Comparison of ENCODE assay signal across 21 cellular contexts in genomic region chr22:48382197-48382596, GRCh38.
DNase-seq lines count a peak whose midpoint lies in the region; ATAC-seq and TF ChIP-seq lines count a peak whose summit lies in the region.
"Had no signal": no experiment of that assay in that cellular context is flagged by ENCODE, and none has a peak within 500 bp of the region (broad histone marks: within the 10 kb centered on the region; RNA-seq: fewer than 3 reads in every experiment).

No MANE protein-coding gene starts in this region.

- H3K27ac Mint-ChIP-seq in chondrocyte (ENCODE audit: unreplicated experiment) (no peak overlapping the region), T-cell (no peak overlapping the region)
- no peak overlapping the region for H3K27ac Mint-ChIP-seq in naive thymus-derived CD4-positive, alpha-beta T cell
- H3K27ac Mint-ChIP-seq in stimulated activated memory B cell treated with anti-CD40 and anti-IgM and Interleukin-4, amounts not matched to agents 10 μg/mL and 1 μg/mL and 100 μg/mL, for 72 hours: no peak overlapping the region
- H3K27ac Mint-ChIP-seq: CD8-positive, alpha-beta T cell had no signal

- peaks cover 7% of the 10 kb centered on the region for H3K27me3 Mint-ChIP-seq in chondrocyte (ENCODE audit: low read depth)
- H3K27me3 Mint-ChIP-seq in naive thymus-derived CD4-positive, alpha-beta T cell: peaks cover 0 to 28% (median 9%) of the 10 kb centered on the region in 5 donors
- H3K27me3 Mint-ChIP-seq in T-cell: peaks cover 4 to 9% of the 10 kb centered on the region in 2 donors
- H3K27me3 Mint-ChIP-seq in stimulated activated memory B cell treated with anti-CD40 and anti-IgM and Interleukin-4, amounts not matched to agents 10 μg/mL and 1 μg/mL and 100 μg/mL, for 72 hours: peaks cover 17% of the 10 kb centered on the region

- H3K4me1 Mint-ChIP-seq in chondrocyte (ENCODE audit: low read depth) (no peaks in the 10 kb centered on the region), T-cell (no peaks in the 10 kb centered on the region)
- no peaks in the 10 kb centered on the region for H3K4me1 Mint-ChIP-seq in naive thymus-derived CD4-positive, alpha-beta T cell
- H3K4me1 Mint-ChIP-seq in stimulated activated memory B cell treated with anti-CD40 and anti-IgM and Interleukin-4, amounts not matched to agents 10 μg/mL and 1 μg/mL and 100 μg/mL, for 72 hours: no peaks in the 10 kb centered on the region

- H3K9me3 Mint-ChIP-seq in chondrocyte (ENCODE audit: low read depth): peaks cover 16% of the 10 kb centered on the region
- peaks cover 3 to 33% (median 13%) of the 10 kb centered on the region in 11 donors for H3K9me3 Mint-ChIP-seq in naive thymus-derived CD4-positive, alpha-beta T cell
- peaks cover 15 to 27% (median 17%) of the 10 kb centered on the region in 3 donors for H3K9me3 Mint-ChIP-seq in T-cell
- H3K9me3 Mint-ChIP-seq in stimulated activated memory B cell treated with anti-CD40 and anti-IgM and Interleukin-4, amounts not matched to agents 10 μg/mL and 1 μg/mL and 100 μg/mL, for 72 hours: peaks cover 10% of the 10 kb centered on the region

- peaks cover 3% of the 10 kb centered on the region for H3K9me3 ChIP-seq in RWPE2 (ENCODE audit: severe bottlenecking)
- peaks cover 0 to 5% (median 4%) of the 10 kb centered on the region in 3 experiments for H3K9me3 ChIP-seq in naive thymus-derived CD4-positive, alpha-beta T cell (ENCODE audit: control insufficient read depth in 2 of 3, low read length in 3 of 3)
- H3K9me3 ChIP-seq: Caco-2 had no signal

- no peaks in the 10 kb centered on the region for H3K27me3 ChIP-seq in RWPE2 (ENCODE audit: insufficient read depth, poor library complexity, severe bottlenecking)
- H3K27me3 ChIP-seq in naive thymus-derived CD4-positive, alpha-beta T cell (ENCODE audit: control insufficient read depth in 2 of 2, insufficient read depth in 2 of 2, low read length in 2 of 2): no peaks in the 10 kb centered on the region
- H3K27me3 ChIP-seq: Peyer's patch had no signal

- TF ChIP-seq CTCF in RWPE2 (IDR thresholded peaks at IDR 0.05; ENCODE audit: poor library complexity, severe bottlenecking) (no peak), chondrocyte (IDR thresholded peaks at IDR 0.05) (no peak)

- DNase-seq in RWPE2 (ENCODE audit: low spot score): peak; percentile 25
- peak; percentile 44 for DNase-seq in chondrocyte (ENCODE audit: low spot score)
- DNase-seq in left kidney (ENCODE audit: low read depth, low spot score): peak; percentile 12
- DNase-seq in sciatic nerve (ENCODE audit: low spot score): peak; percentile 30
- DNase-seq in DMS 273 treated with DMSO at 0.1 percent for 48 hours (lab: John Stamatoyannopoulos, UW): no peak
- DNase-seq in naive thymus-derived CD4-positive, alpha-beta T cell: no peak
- DNase-seq in T-cell: no peak
- DNase-seq: C1 segment of cervical spinal cord, Caco-2, DND-41, H7, NCI-H1048, NCI-H1417, NCI-H1694, NCI-H2029 treated with DMSO at 0.1 percent for 48 hours, NCI-H446 treated with DMSO at 0.1 percent for 48 hours, NCI-H526, OCI-M1 had no signal

- intact Hi-C loops in sciatic nerve (cut with DNase I): no loop called here
- intact Hi-C loops in naive thymus-derived CD4-positive, alpha-beta T cell (cut with micrococcal nuclease): no loop called here

- no peak for ATAC-seq in RWPE2 (ENCODE audit: low read depth)
- no peak for ATAC-seq in sciatic nerve
- ATAC-seq in naive thymus-derived CD4-positive, alpha-beta T cell: no peak
- ATAC-seq in T-cell (replicated peaks in 1 of 4): no peak
- no peak for ATAC-seq in stimulated activated memory B cell treated with anti-CD40 and anti-IgM and Interleukin-4, amounts not matched to agents 10 μg/mL and 1 μg/mL and 100 μg/mL, for 72 hours
- ATAC-seq: CD8-positive, alpha-beta T cell had no signal

- H3K4me1 ChIP-seq in RWPE2 (ENCODE audit: insufficient read depth, poor library complexity, severe bottlenecking): no peaks in the 10 kb centered on the region
- H3K4me1 ChIP-seq in naive thymus-derived CD4-positive, alpha-beta T cell (ENCODE audit: control insufficient read depth in 2 of 2, insufficient read depth in 2 of 2, low read length in 2 of 2): no peaks in the 10 kb centered on the region
- H3K4me1 ChIP-seq: Caco-2, Peyer's patch had no signal

- H3K4me3 Mint-ChIP-seq in chondrocyte (ENCODE audit: unreplicated experiment): no peak overlapping the region
- no peak overlapping the region for H3K4me3 Mint-ChIP-seq in naive thymus-derived CD4-positive, alpha-beta T cell
- no peak overlapping the region for H3K4me3 Mint-ChIP-seq in T-cell
- H3K4me3 Mint-ChIP-seq in stimulated activated memory B cell treated with anti-CD40 and anti-IgM and Interleukin-4, amounts not matched to agents 10 μg/mL and 1 μg/mL and 100 μg/mL, for 72 hours: no peak overlapping the region
- H3K4me3 Mint-ChIP-seq: CD8-positive, alpha-beta T cell had no signal

- H3K4me3 ChIP-seq in RWPE2 (ENCODE audit: severe bottlenecking): no peak overlapping the region
- H3K4me3 ChIP-seq in naive thymus-derived CD4-positive, alpha-beta T cell (ENCODE audit: low read length): no peak overlapping the region
- H3K4me3 ChIP-seq: Peyer's patch had no signal

- H3K36me3 Mint-ChIP-seq in chondrocyte (ENCODE audit: low read depth): no peaks in the 10 kb centered on the region
- no peaks in the 10 kb centered on the region for H3K36me3 Mint-ChIP-seq in naive thymus-derived CD4-positive, alpha-beta T cell
- H3K36me3 Mint-ChIP-seq in T-cell: no peaks in the 10 kb centered on the region
- peaks cover 5% of the 10 kb centered on the region for H3K36me3 Mint-ChIP-seq in stimulated activated memory B cell treated with anti-CD40 and anti-IgM and Interleukin-4, amounts not matched to agents 10 μg/mL and 1 μg/mL and 100 μg/mL, for 72 hours
- H3K36me3 Mint-ChIP-seq: CD8-positive, alpha-beta T cell had no signal

- CTCF ChIA-PET in naive thymus-derived CD4-positive, alpha-beta T cell (lab: Charles Lee): no interaction called here
- CTCF ChIA-PET in T-cell (lab: Charles Lee): no interaction called here

- POLR2A ChIA-PET in naive thymus-derived CD4-positive, alpha-beta T cell (lab: Charles Lee): no interaction called here
- POLR2A ChIA-PET in T-cell (lab: Charles Lee): no interaction called here

- H3K27ac ChIP-seq in RWPE2 (ENCODE audit: poor library complexity, severe bottlenecking): no peak overlapping the region
- no peak overlapping the region for H3K27ac ChIP-seq in naive thymus-derived CD4-positive, alpha-beta T cell (ENCODE audit: low read depth, low read length)
- H3K27ac ChIP-seq: Peyer's patch had no signal

- no peaks in the 10 kb centered on the region for H3K36me3 ChIP-seq in RWPE2 (ENCODE audit: low read depth)
- no peaks in the 10 kb centered on the region for H3K36me3 ChIP-seq in naive thymus-derived CD4-positive, alpha-beta T cell (ENCODE audit: control insufficient read depth in 2 of 3, insufficient read depth in 3 of 3, low read length in 3 of 3)
- H3K36me3 ChIP-seq: Peyer's patch had no signal

Comparison
In these comparisons a context has a peak if more than half of its experiments do, and no peak if none do; other contexts are left out.
1. DNase-seq: peak in RWPE2 (single experiment), chondrocyte (single experiment), left kidney (single experiment) and sciatic nerve (single experiment); none in DMS 273 treated with DMSO at 0.1 percent for 48 hours (single experiment), naive thymus-derived CD4-positive, alpha-beta T cell (0 of 9) and T-cell (0 of 34).